ENCODE assay signal across 7 cellular contexts in genomic region chr19:6829829-6830228, GRCh38. TPM values are rescaled to one million over a fixed set of nuclear protein-coding genes. Genes with fewer than 3 reads are reported as not detected.
DNase-seq lines count a peak whose midpoint lies in the region; ATAC-seq and TF ChIP-seq lines count a peak whose summit lies in the region.
"Not testable (repeated sequence)": the region's sequence is repeated elsewhere in the genome, so short reads cannot be mapped to it uniquely, and the experiment has no call there.
"Had no signal": no experiment of that assay in that cellular context is flagged by ENCODE, and none has a peak within 500 bp of the region (broad histone marks: within the 10 kb centered on the region; RNA-seq: fewer than 3 reads in every experiment).

No MANE protein-coding gene starts in this region.

- H3K36me3 ChIP-seq in HCT116 (ENCODE audit: control insufficient read depth in 1 of 2, insufficient read depth in 2 of 2, low read length in 2 of 2); osteoblast (ENCODE audit: insufficient read depth, low read length): not testable (repeated sequence)

- not testable (repeated sequence) for TF ChIP-seq POLR2A in HCT116 (IDR thresholded peaks at IDR 0.05; ENCODE audit: borderline replicate concordance, extremely low read depth, insufficient read depth, insufficient read length)

- not testable (repeated sequence) for TF ChIP-seq CTCF in HCT116 (IDR thresholded peaks at IDR 0.05 in 2 of 3, conservative IDR thresholded peaks at IDR 0.05 in 1 of 3; ENCODE audit: borderline replicate concordance in 1 of 3, insufficient read depth in 1 of 3, low read depth in 2 of 3, low read length in 2 of 3); chondrocyte (IDR thresholded peaks at IDR 0.05); osteoblast (IDR thresholded peaks at IDR 0.05; ENCODE audit: extremely low read depth, low read depth, low read length)

- H3K9me2 ChIP-seq in HCT116 (ENCODE audit: insufficient read depth): not testable (repeated sequence)

- RAD21 ChIA-PET in HCT116 (lab: Charles Lee; ENCODE audit: low non-redundant PET in 1 of 2, low total read pairs in 2 of 2, uncharacterized antibody in 2 of 2, unreplicated experiment in 2 of 2): not testable (repeated sequence)

- intact Hi-C loops in HCT116 (cut with micrococcal nuclease): loop anchor here (1.0 to 2.0 kb wide), 3 partner anchors 33 to 91 kb away; partner anchors contain the start of genes SH2D3A and TRIP10

- not testable (repeated sequence) for BruUV-seq in HCT116 (replicated peaks; lab: Mats Ljungman, UMichigan)

- not testable (repeated sequence) for H3K79me2 ChIP-seq in HCT116 (ENCODE audit: insufficient read depth, low read length); osteoblast (ENCODE audit: insufficient read depth, low read length)

- not testable (repeated sequence) for H3K27me3 ChIP-seq in HCT116 (ENCODE audit: insufficient read depth, low read length); osteoblast (ENCODE audit: insufficient read depth, low read length)

- not testable (repeated sequence) for H4K20me1 ChIP-seq in HCT116 (ENCODE audit: insufficient read depth); osteoblast (ENCODE audit: insufficient read depth, low read length)

- H3K4me3 ChIP-seq in HCT116 (replicated peaks in 1 of 2; ENCODE audit: low read depth in 1 of 2, low read length in 2 of 2); osteoblast (ENCODE audit: insufficient read depth, low read length): not testable (repeated sequence)

- not testable (repeated sequence) for H2AFZ ChIP-seq in HCT116 (ENCODE audit: low read depth, low read length, poor library complexity, severe bottlenecking); osteoblast (ENCODE audit: low read length)

- POLR2A ChIA-PET in HCT116 (lab: Charles Lee); activated CD4-positive, alpha-beta memory T cell treated with anti-CD3 and anti-CD28 coated beads, Interleukin-2, amount 10 ng/mL, durations not matched to agents 7 days and 5 days (lab: Charles Lee): not testable (repeated sequence)
- POLR2A ChIA-PET in naive thymus-derived CD8-positive, alpha-beta T cell (lab: Charles Lee): interaction anchor here (0.6 kb wide), 1 partner anchor 102 kb away, joined by 6 read pairs; no protein-coding TSS in a partner anchor

- peaks cover 69% of the 10 kb centered on the region for H3K36me3 Mint-ChIP-seq in activated CD4-positive, alpha-beta memory T cell treated with anti-CD3 and anti-CD28 coated beads, Interleukin-2, amount 10 ng/mL, durations not matched to agents 7 days and 5 days (ENCODE audit: low read depth)
- peaks cover 94% of the 10 kb centered on the region for H3K36me3 Mint-ChIP-seq in activated T-helper 17 cell treated with anti-CD3 and anti-CD28 coated beads, Interleukin-2, amount 50 U/mL, for 72 hours (ENCODE audit: low read depth)
- H3K36me3 Mint-ChIP-seq in chondrocyte (ENCODE audit: low read depth): not testable (repeated sequence)
- H3K36me3 Mint-ChIP-seq in naive thymus-derived CD8-positive, alpha-beta T cell: peaks cover 9 to 91% (median 42%) of the 10 kb centered on the region in 3 donors

- TF ChIP-seq RAD21 in HCT116 (IDR thresholded peaks at IDR 0.05; ENCODE audit: low read depth): not testable (repeated sequence)

- not testable (repeated sequence) for H3K9me3 ChIP-seq in HCT116 (ENCODE audit: control insufficient read depth in 1 of 2, insufficient read depth in 1 of 2, low read depth in 1 of 2, low read length in 2 of 2); osteoblast (ENCODE audit: low read depth, low read length)

- H3K27me3 Mint-ChIP-seq in activated CD4-positive, alpha-beta memory T cell treated with anti-CD3 and anti-CD28 coated beads, Interleukin-2, amount 10 ng/mL, durations not matched to agents 7 days and 5 days; activated T-helper 17 cell treated with anti-CD3 and anti-CD28 coated beads, Interleukin-2, amount 50 U/mL, for 72 hours; naive thymus-derived CD8-positive, alpha-beta T cell: not testable (repeated sequence)
- peaks cover 12% of the 10 kb centered on the region for H3K27me3 Mint-ChIP-seq in chondrocyte (ENCODE audit: low read depth)

- peak overlapping the region; percentile 67; the same call in 1 of the 2 replicates for H3K27ac ChIP-seq in HCT116 (ENCODE audit: low read depth, low read length)
- H3K27ac ChIP-seq in osteoblast (ENCODE audit: low read depth, low read length): not testable (repeated sequence)

- peak overlapping the region; percentile 96 for H3K4me2 ChIP-seq in HCT116 (ENCODE audit: low read length)
- not testable (repeated sequence) for H3K4me2 ChIP-seq in osteoblast (ENCODE audit: insufficient read depth, low read length)

- CTCF ChIA-PET in HCT116 (lab: Charles Lee); activated CD4-positive, alpha-beta memory T cell treated with anti-CD3 and anti-CD28 coated beads, Interleukin-2, amount 10 ng/mL, durations not matched to agents 7 days and 5 days (lab: Charles Lee): not testable (repeated sequence)

- not testable (repeated sequence) for H3K9ac ChIP-seq in HCT116 (ENCODE audit: low read length)

- peaks cover 14 to 24% of the 10 kb centered on the region in 2 experiments for H3K4me1 ChIP-seq in HCT116 (ENCODE audit: control insufficient read depth in 1 of 2, insufficient read depth in 2 of 2, low read length in 2 of 2)
- H3K4me1 ChIP-seq in osteoblast (ENCODE audit: insufficient read depth, low read length): not testable (repeated sequence)

- not testable (repeated sequence) for H3K9me3 Mint-ChIP-seq in activated CD4-positive, alpha-beta memory T cell treated with anti-CD3 and anti-CD28 coated beads, Interleukin-2, amount 10 ng/mL, durations not matched to agents 7 days and 5 days; activated T-helper 17 cell treated with anti-CD3 and anti-CD28 coated beads, Interleukin-2, amount 50 U/mL, for 72 hours; chondrocyte (ENCODE audit: low read depth); naive thymus-derived CD8-positive, alpha-beta T cell

- not testable (repeated sequence) for H3K4me1 Mint-ChIP-seq in activated CD4-positive, alpha-beta memory T cell treated with anti-CD3 and anti-CD28 coated beads, Interleukin-2, amount 10 ng/mL, durations not matched to agents 7 days and 5 days; activated T-helper 17 cell treated with anti-CD3 and anti-CD28 coated beads, Interleukin-2, amount 50 U/mL, for 72 hours; chondrocyte (ENCODE audit: low read depth)
- H3K4me1 Mint-ChIP-seq in naive thymus-derived CD8-positive, alpha-beta T cell: peaks cover 2 to 25% (median 13%) of the 10 kb centered on the region in 4 donors

- not testable (repeated sequence) for ATAC-seq in HCT116; activated T-helper 17 cell treated with anti-CD3 and anti-CD28 coated beads, Interleukin-2, amount 50 U/mL, for 72 hours (replicated peaks); naive thymus-derived CD8-positive, alpha-beta T cell

- H3K27ac Mint-ChIP-seq in activated CD4-positive, alpha-beta memory T cell treated with anti-CD3 and anti-CD28 coated beads, Interleukin-2, amount 10 ng/mL, durations not matched to agents 7 days and 5 days: peak overlapping the region; percentile 67
- peak overlapping the region; percentile 79 for H3K27ac Mint-ChIP-seq in activated T-helper 17 cell treated with anti-CD3 and anti-CD28 coated beads, Interleukin-2, amount 50 U/mL, for 72 hours
- not testable (repeated sequence) for H3K27ac Mint-ChIP-seq in chondrocyte (ENCODE audit: unreplicated experiment)
- H3K27ac Mint-ChIP-seq in naive thymus-derived CD8-positive, alpha-beta T cell: peak overlapping the region in 7 of 10 donors; percentile 15 to 92 (median 53)

- H3K4me3 Mint-ChIP-seq in activated CD4-positive, alpha-beta memory T cell treated with anti-CD3 and anti-CD28 coated beads, Interleukin-2, amount 10 ng/mL, durations not matched to agents 7 days and 5 days; activated T-helper 17 cell treated with anti-CD3 and anti-CD28 coated beads, Interleukin-2, amount 50 U/mL, for 72 hours; chondrocyte (ENCODE audit: unreplicated experiment); naive thymus-derived CD8-positive, alpha-beta T cell: not testable (repeated sequence)

- DNase-seq in HCT116 (ENCODE audit: low read depth, low spot score); activated CD4-positive, alpha-beta memory T cell treated with anti-CD3 and anti-CD28 coated beads, Interleukin-2, amount 10 ng/mL, durations not matched to agents 7 days and 5 days; naive thymus-derived CD8-positive, alpha-beta T cell: not testable (repeated sequence)
- DNase-seq in chondrocyte (ENCODE audit: low spot score) (peak; percentile 59), osteoblast (ENCODE audit: insufficient read length, low spot score, missing footprints) (peak; percentile 37)

RNA-seq across cellular contexts. Expression of gene VAV1, which starts 57.3 kb away (rescaled TPM):
- total RNA-seq in HCT116 (2021; ENCODE audit: unreplicated experiment) (20.6 TPM), chondrocyte (not detected in 3 replicates), osteoblast (0.36 TPM in 1 of 2 replicates, not detected in the other)
- 37.2 and 37.3 TPM in 2 replicates for polyA plus RNA-seq in HCT116 (2012)
- total RNA-seq in activated CD4-positive, alpha-beta memory T cell treated with anti-CD3 and anti-CD28 coated beads, Interleukin-2, amount 10 ng/mL, durations not matched to agents 7 days and 5 days: 100 to 1,000 TPM; 105 to 107 TPM
- total RNA-seq in activated T-helper 17 cell treated with anti-CD3 and anti-CD28 coated beads, Interleukin-2, amount 50 U/mL, for 72 hours: 100 to 1,000 TPM; 110 to 114 TPM
- 10 to 100 TPM; 79.5 to 85.0 TPM for total RNA-seq in naive thymus-derived CD8-positive, alpha-beta T cell
- polyA plus RNA-seq in naive thymus-derived CD8-positive, alpha-beta T cell: 10 to 100 TPM; 18.7 to 27.9 (median 19.9) TPM
- polyA plus RNA-seq: AG04450 had no signal

RNA-seq across cellular contexts. Expression of gene ADGRE1, which starts 57.5 kb away (rescaled TPM):
- total RNA-seq in HCT116 (2021; ENCODE audit: unreplicated experiment): not detected
- 0.04 TPM in 1 of 2 replicates, not detected in the other for polyA plus RNA-seq in HCT116 (2012)
- total RNA-seq in activated CD4-positive, alpha-beta memory T cell treated with anti-CD3 and anti-CD28 coated beads, Interleukin-2, amount 10 ng/mL, durations not matched to agents 7 days and 5 days: 1 to 10 TPM; 1.4 to 1.8 TPM
- 10 to 100 TPM in 1 of 2 donors, 1 to 10 TPM in 1; 6.9 to 10.6 TPM for total RNA-seq in activated T-helper 17 cell treated with anti-CD3 and anti-CD28 coated beads, Interleukin-2, amount 50 U/mL, for 72 hours
- not detected in 3 replicates for total RNA-seq in chondrocyte
- 1 to 10 TPM; 2.3 to 2.8 TPM for total RNA-seq in naive thymus-derived CD8-positive, alpha-beta T cell
- polyA plus RNA-seq in naive thymus-derived CD8-positive, alpha-beta T cell: 1 to 10 TPM in 1 of 3 donors, under 1 TPM in 2; 0.35 to 2.5 (median 0.55) TPM
- total RNA-seq in osteoblast: not detected in 2 replicates
- polyA plus RNA-seq: AG04450 had no signal

Comparison
In these comparisons a context has a peak if more than half of its experiments do, and no peak if none do; other contexts are left out.
1. RNA of gene VAV1, which starts 57.3 kb away (total RNA-seq): 110 to 114 TPM in activated T-helper 17 cell treated with anti-CD3 and anti-CD28 coated beads, Interleukin-2, amount 50 U/mL, for 72 hours, 105 to 107 TPM in activated CD4-positive, alpha-beta memory T cell treated with anti-CD3 and anti-CD28 coated beads, Interleukin-2, amount 10 ng/mL, durations not matched to agents 7 days and 5 days, 79.5 to 85.0 TPM in naive thymus-derived CD8-positive, alpha-beta T cell and 20.6 TPM in HCT116 (single experiment); 0.36 TPM in osteoblast and not detected in chondrocyte; every median in the first group is over 10 times any median in the second.